14 cellular contexts compared by ENCODE assay signal in the genomic region with DNA sequence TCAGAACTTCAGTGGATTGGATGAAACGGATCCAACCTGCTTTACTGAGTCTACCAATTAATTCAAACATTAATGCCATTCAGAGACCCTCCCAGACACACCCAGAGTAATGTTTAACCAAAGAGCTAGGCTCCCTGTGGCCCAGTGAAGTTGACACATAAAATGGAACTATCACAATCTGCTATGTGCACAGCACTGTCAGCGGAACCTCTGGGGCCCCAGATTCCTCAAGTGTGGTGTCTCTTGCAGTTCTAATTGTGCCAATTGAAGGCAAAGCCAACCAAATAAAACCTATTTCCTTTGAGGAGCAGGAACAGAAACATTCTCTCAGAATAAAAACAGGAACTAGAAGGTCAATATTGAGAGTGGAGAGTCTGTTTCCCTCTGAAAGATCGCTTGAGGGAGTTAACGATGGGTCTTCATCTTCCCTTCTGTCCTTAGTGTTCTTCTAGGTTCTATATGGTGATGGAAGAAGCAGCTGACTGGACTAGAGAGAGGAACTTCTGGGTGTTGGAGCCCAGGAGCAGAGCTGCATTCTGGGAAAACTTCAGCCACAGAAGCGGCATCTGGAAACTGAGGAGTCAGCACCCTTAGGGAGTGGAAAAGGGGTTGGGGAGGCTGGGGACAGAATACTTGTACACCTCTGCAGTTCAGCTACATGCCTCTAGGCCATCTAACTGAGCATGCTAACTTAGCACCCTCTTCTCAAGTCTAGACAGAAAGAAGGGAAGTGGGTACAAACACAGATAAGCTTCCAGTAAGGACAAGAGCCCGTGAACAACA.
A peak's percentile ranks its signal among the peaks of the same experiment; 100 is the strongest.
DNase-seq lines count a peak whose midpoint lies in the region; ATAC-seq, FAIRE-seq and TF ChIP-seq lines count a peak whose summit lies in the region.
"Had no signal": no experiment of that assay in that cellular context is flagged by ENCODE, and none has a peak within 500 bp of the region (broad histone marks: within the 10 kb centered on the region; RNA-seq: fewer than 3 reads in every experiment).

No MANE protein-coding gene starts in this region.

- in situ Hi-C loops in Panc1 (cut with HindIII; ENCODE audit: low pct_unique_long_range_greater_than_20kb, low sequenced_read_pairs) = no loop called here
- in situ Hi-C loops in HepG2 (cut with HindIII; ENCODE audit: extremely low pct_ligation_motif_present, low pct_unique_long_range_greater_than_20kb) = no loop called here

- TF ChIP-seq POLR2A in HepG2 (IDR thresholded peaks at IDR 0.05; ENCODE audit: insufficient read depth in 1 of 2, low read depth in 2 of 2, low read length in 2 of 2) = no peak
- TF ChIP-seq POLR2A in thyroid gland (IDR thresholded peaks at IDR 0.05) = no peak

- H3K4me1 ChIP-seq in heart right ventricle (no peaks in the 10 kb centered on the region), right cardiac atrium (ENCODE audit: control insufficient read depth, insufficient read depth, low read length) (no peaks in the 10 kb centered on the region), Panc1 (ENCODE audit: control insufficient read depth, insufficient read depth, low read length) (no peaks in the 10 kb centered on the region), HepG2 (ENCODE audit: insufficient read depth, low read length) (no peaks in the 10 kb centered on the region), thyroid gland (no peaks in the 10 kb centered on the region)

- H3K36me3 ChIP-seq in heart right ventricle = no peaks in the 10 kb centered on the region
- no peaks in the 10 kb centered on the region for H3K36me3 ChIP-seq in Panc1 (ENCODE audit: control insufficient read depth, insufficient read depth, low read length)
- no peaks in the 10 kb centered on the region for H3K36me3 ChIP-seq in HepG2 (replicated peaks in 1 of 2; ENCODE audit: control insufficient read depth in 1 of 2, insufficient read depth in 2 of 2, low read length in 2 of 2)
- no peaks in the 10 kb centered on the region for H3K36me3 ChIP-seq in thyroid gland
- H3K36me3 ChIP-seq: MG63 had no signal

- no peak for TF ChIP-seq CTCF in heart right ventricle (IDR thresholded peaks at IDR 0.05)
- TF ChIP-seq CTCF in Panc1 (IDR thresholded peaks at IDR 0.05) = no peak
- TF ChIP-seq CTCF in HepG2 (CRISPR knock-in tag; IDR thresholded peaks at IDR 0.05) = no peak
- TF ChIP-seq CTCF in thyroid gland (IDR thresholded peaks at IDR 0.05) = no peak

- WGBS in heart right ventricle, 2 donors = 81 to 91% methylated on average over 6 of the region's 6 CpGs
- 82% methylated on average over 6 of the region's 6 CpGs for WGBS in right cardiac atrium
- 39% methylated on average over 6 of the region's 6 CpGs for WGBS in HepG2 (ENCODE audit: low lambda C conversion rate)
- 83 to 85% methylated on average over 6 of the region's 6 CpGs for WGBS in thyroid gland, 2 donors

- H3K27me3 ChIP-seq in heart right ventricle (peaks cover 0 to 2% (median 0%) of the 10 kb centered on the region in 7 donors), right cardiac atrium (ENCODE audit: control insufficient read depth, insufficient read depth) (no peaks in the 10 kb centered on the region), Panc1 (ENCODE audit: control insufficient read depth, insufficient read depth, low read length) (no peaks in the 10 kb centered on the region; the same call in 1 of the 2 replicates), HepG2 (ENCODE audit: control insufficient read depth in 1 of 2, insufficient read depth in 2 of 2, low read length in 2 of 2) (peaks cover 0 to 21% of the 10 kb centered on the region in 2 experiments; a peak in 3 of 5 replicates), thyroid gland (no peaks in the 10 kb centered on the region)
- H3K27me3 ChIP-seq: MG63 had no signal

- CTCF ChIA-PET in Panc1 (lab: Charles Lee) (no interaction called here), HepG2 (lab: Yijun Ruan, JAX; ENCODE audit: low intra/inter-chr PET ratio, low total read pairs) (no interaction called here)

- no peak for FAIRE-seq in HepG2 (lab: Jason Lieb, UNC)
- FAIRE-seq in frontal cortex (lab: Jason Lieb, UNC) = no peak
- FAIRE-seq: keratinocyte had no signal

- POLR2A ChIA-PET in Panc1 (lab: Charles Lee) = no interaction called here
- POLR2A ChIA-PET in HepG2 (lab: Yijun Ruan, JAX) = no interaction called here

- intact Hi-C loops in heart right ventricle (cut with DNase I) (loop anchor here in 1 of 10 donors (10.0 kb wide), 1 partner anchor 156 kb away; no protein-coding TSS in a partner anchor), right cardiac atrium (cut with DNase I) (no loop called here), Panc1 (cut with micrococcal nuclease; ENCODE audit: unreplicated experiment) (no loop called here), HepG2 (cut with micrococcal nuclease; ENCODE audit: unreplicated experiment) (no loop called here), thyroid gland (cut with DNase I) (no loop called here)

- no peaks in the 10 kb centered on the region for H4K20me1 ChIP-seq in HepG2 (ENCODE audit: insufficient read depth, low read length)

- DNase-seq in heart right ventricle = no peak
- DNase-seq in right cardiac atrium = no peak
- no peak for DNase-seq in Panc1 (ENCODE audit: low read depth, low spot score)
- no peak for DNase-seq in HepG2 (ENCODE audit: low spot score)
- no peak for DNase-seq in effector CD8-positive, alpha-beta T cell (lab: John Stamatoyannopoulos, UW)
- no peak for DNase-seq in frontal cortex (ENCODE audit: low spot score in 2 of 2)
- DNase-seq in thyroid gland = no peak
- DNase-seq: activated CD8-positive, alpha-beta T cell treated with anti-CD3 and anti-CD28 coated beads, Interleukin-2, amount 10 ng/mL, durations not matched to agents 7 days and 5 days; GDM1; glutamatergic neuron; MG63 had no signal

- no peak for TF ChIP-seq EP300 in HepG2 (IDR thresholded peaks at IDR 0.05; ENCODE audit: low read depth in 2 of 2, low read length in 2 of 2)
- TF ChIP-seq EP300 in HepG2 (CRISPR knock-in tag; IDR thresholded peaks at IDR 0.05; ENCODE audit: borderline replicate concordance) = no peak

- peak in 5 of 8 donors; percentile 28 to 50 (median 46) for ATAC-seq in heart right ventricle
- ATAC-seq in right cardiac atrium = no peak
- ATAC-seq in Panc1 = peak; percentile 45; the same call in 1 of the 2 replicates
- peak; percentile 90 for ATAC-seq in HepG2
- no peak for ATAC-seq in GM18502 (IDR thresholded peaks at IDR 0.05; ENCODE audit: poor library complexity, unreplicated experiment)
- ATAC-seq: activated CD8-positive, alpha-beta T cell treated with anti-CD3 and anti-CD28 coated beads, Interleukin-2, amount 10 ng/mL, durations not matched to agents 7 days and 5 days had no signal

- H3K4me2 ChIP-seq in HepG2 (ENCODE audit: low read depth, low read length) = no peak overlapping the region

- no peak overlapping the region for H3K9ac ChIP-seq in HepG2 (ENCODE audit: insufficient read depth, low read depth, low read length)

- BruUV-seq in Panc1 (replicated peaks; lab: Mats Ljungman, UMichigan) (no TSS peak), HepG2 (replicated peaks; lab: Mats Ljungman, UMichigan) (no TSS peak)

- H3K9me3 ChIP-seq in heart right ventricle = no peaks in the 10 kb centered on the region
- H3K9me3 ChIP-seq in right cardiac atrium (ENCODE audit: control insufficient read depth, low read length) = no peaks in the 10 kb centered on the region
- no peaks in the 10 kb centered on the region for H3K9me3 ChIP-seq in Panc1 (ENCODE audit: control insufficient read depth, insufficient read depth, low read depth, low read length)
- H3K9me3 ChIP-seq in HepG2 (ENCODE audit: low read length) = no peaks in the 10 kb centered on the region
- H3K9me3 ChIP-seq in thyroid gland = no peaks in the 10 kb centered on the region
- H3K9me3 ChIP-seq: MG63 had no signal

- no peak for TF ChIP-seq RAD21 in HepG2 (CRISPR knock-in tag; IDR thresholded peaks at IDR 0.05)

- H2AFZ ChIP-seq in HepG2 (ENCODE audit: low read length) = no peak overlapping the region

- H3K79me2 ChIP-seq in HepG2 (ENCODE audit: insufficient read depth, low read length) = no peaks in the 10 kb centered on the region

- H3K27ac ChIP-seq in heart right ventricle (no peak overlapping the region), right cardiac atrium (ENCODE audit: low read length) (no peak overlapping the region), Panc1 (ENCODE audit: low read length) (no peak overlapping the region), HepG2 (ENCODE audit: extremely low read length, insufficient read depth, low read length) (no peak overlapping the region), thyroid gland (no peak overlapping the region)
- H3K27ac ChIP-seq: epithelial cell of prostate had no signal

- H3K4me3 ChIP-seq in heart right ventricle (no peak overlapping the region), right cardiac atrium (ENCODE audit: low read length) (no peak overlapping the region), Panc1 (ENCODE audit: low read depth in 2 of 2, low read length in 2 of 2) (no peak overlapping the region), HepG2 (replicated peaks in 1 of 3; ENCODE audit: insufficient read depth in 1 of 3, low read depth in 2 of 3, low read length in 3 of 3) (no peak overlapping the region), thyroid gland (replicated peaks in 1 of 3) (no peak overlapping the region)
- H3K4me3 ChIP-seq: MG63 had no signal

TF ChIP-seq in HepG2, 621 proteins besides CTCF, POLR2A, EP300 and RAD21 (continues in another document):
- TF ChIP-seq, protein P1, sequence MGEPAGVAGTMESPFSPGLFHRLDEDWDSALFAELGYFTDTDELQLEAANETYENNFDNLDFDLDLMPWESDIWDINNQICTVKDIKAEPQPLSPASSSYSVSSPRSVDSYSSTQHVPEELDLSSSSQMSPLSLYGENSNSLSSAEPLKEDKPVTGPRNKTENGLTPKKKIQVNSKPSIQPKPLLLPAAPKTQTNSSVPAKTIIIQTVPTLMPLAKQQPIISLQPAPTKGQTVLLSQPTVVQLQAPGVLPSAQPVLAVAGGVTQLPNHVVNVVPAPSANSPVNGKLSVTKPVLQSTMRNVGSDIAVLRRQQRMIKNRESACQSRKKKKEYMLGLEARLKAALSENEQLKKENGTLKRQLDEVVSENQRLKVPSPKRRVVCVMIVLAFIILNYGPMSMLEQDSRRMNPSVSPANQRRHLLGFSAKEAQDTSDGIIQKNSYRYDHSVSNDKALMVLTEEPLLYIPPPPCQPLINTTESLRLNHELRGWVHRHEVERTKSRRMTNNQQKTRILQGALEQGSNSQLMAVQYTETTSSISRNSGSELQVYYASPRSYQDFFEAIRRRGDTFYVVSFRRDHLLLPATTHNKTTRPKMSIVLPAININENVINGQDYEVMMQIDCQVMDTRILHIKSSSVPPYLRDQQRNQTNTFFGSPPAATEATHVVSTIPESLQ (CRISPR knock-in tag; conservative IDR thresholded peaks at IDR 0.05) = no peak
- TF ChIP-seq BRCA1 (CRISPR knock-in tag; IDR thresholded peaks at IDR 0.05) (no peak), ZNF317 (CRISPR knock-in tag; IDR thresholded peaks at IDR 0.05) (no peak), SRSF1 (optimal IDR thresholded peaks at IDR 0.05; ENCODE audit: low read depth, low read length) (no peak), ZNF331 (CRISPR knock-in tag; IDR thresholded peaks at IDR 0.05) (no peak), CEBPG (CRISPR knock-in tag; IDR thresholded peaks at IDR 0.05) (no peak), SP4 (CRISPR knock-in tag; IDR thresholded peaks at IDR 0.05) (no peak), ARHGAP35 (CRISPR knock-in tag; IDR thresholded peaks at IDR 0.05; ENCODE audit: borderline replicate concordance) (no peak)

Comparison
In these comparisons a context has a peak if more than half of its experiments do, and no peak if none do; other contexts are left out.
1. ATAC-seq: peak in heart right ventricle (5 of 8), Panc1 (single experiment) and HepG2 (single experiment); none in right cardiac atrium (0 of 2) and GM18502 (single experiment).